Comparison of ENCODE assay signal across 1 cellular context in the genomic region with DNA sequence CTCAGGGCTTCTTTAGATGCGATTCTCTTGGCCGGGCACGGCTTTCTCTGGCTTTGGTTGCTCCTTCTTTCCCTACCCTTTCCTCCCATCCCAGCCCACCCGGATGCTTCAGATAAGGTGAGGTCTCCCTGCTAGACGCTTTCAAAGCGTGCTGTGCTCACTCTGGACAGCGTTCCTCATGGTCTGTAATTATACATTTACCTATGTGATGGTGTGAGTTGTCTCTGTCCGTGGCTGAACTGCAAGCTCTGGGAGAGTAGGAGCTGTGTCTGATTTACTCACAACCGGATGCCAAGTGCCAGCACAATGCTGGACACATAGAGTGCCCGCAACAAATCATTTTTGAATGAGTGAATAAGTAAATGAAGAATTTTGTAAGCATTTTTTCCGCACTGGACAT.
TF ChIP-seq lines count a peak whose summit lies in the region.

No MANE protein-coding gene starts in this region.

TF ChIP-seq in SK-N-SH, 30 proteins besides CTCF, POLR2A, EP300 and RAD21 (continued from another document):
- TF ChIP-seq REST (IDR thresholded peaks at IDR 0.05; ENCODE audit: low read depth, low read length) = peak; percentile 80; the same call in 1 of the 2 replicates
